In the genomic region with DNA sequence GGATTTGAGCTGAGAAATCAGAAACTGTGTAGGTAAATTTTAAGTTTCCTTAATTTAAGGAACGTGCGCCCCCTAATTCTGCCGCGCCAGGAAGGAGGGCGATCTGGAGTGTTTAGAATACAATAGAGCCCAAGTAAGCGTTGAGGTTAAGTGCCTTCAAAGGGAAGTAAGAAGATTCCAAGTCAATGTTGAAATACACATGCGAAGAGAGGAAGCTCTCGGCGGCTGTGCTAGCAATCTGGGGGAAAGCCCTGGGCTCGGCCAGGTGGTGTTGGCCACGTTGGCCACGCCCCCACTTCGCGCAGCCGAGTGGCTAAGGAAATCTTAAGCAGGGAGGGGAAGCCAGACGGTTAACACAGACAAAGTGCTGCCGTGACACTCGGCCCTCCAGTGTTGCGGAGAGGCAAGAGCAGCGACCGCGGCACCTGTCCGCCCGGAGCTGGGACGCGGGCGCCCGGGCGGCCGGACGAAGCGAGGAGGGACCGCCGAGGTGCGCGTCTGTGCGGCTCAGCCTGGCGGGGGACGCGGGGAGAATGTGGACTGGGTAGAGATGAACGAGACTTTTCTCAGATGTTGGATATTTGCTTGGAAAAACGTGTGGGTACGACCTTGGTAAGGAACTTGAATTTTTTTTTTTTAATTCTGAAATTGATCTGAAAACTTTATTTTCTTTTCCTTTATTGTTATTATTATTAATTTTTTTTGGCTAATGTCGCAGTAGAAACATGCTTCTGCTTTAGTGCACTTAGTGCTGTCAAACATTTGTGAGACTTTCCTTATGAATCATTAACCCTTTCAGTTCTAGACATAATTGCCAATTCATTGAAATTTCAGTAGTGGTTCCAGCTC, we compare ENCODE assay signal across 8 cellular contexts. TPM values are rescaled to one million over a fixed set of nuclear protein-coding genes. Genes with fewer than 3 reads are reported as not detected.
DNase-seq lines count a peak whose midpoint lies in the region; ATAC-seq and TF ChIP-seq lines count a peak whose summit lies in the region.

Gene PRDM1 (plus strand): TSS at position 353 of the 849 bp plus-strand sequence. CDS start 218 bp downstream, at position 571.

- no peaks in the 10 kb centered on the region for H3K36me3 Mint-ChIP-seq in osteocyte (ENCODE audit: unreplicated experiment)

- peaks cover 0 to 57% of the 10 kb centered on the region in 2 donors for H3K27me3 ChIP-seq in tibial artery

- peak within 1 kb of the TSS; percentile 52 for H3K27ac Mint-ChIP-seq in osteocyte (ENCODE audit: unreplicated experiment)

- DNase-seq in EL (peak; percentile 87), SIG-M5 (lab: John Stamatoyannopoulos, UW) (peak; percentile 85), activated gamma-delta T cell (lab: John Stamatoyannopoulos, UW) (peak; percentile 66), globus pallidus (ENCODE audit: low spot score) (peak; percentile 52), osteocyte (ENCODE audit: extremely low spot score, unreplicated experiment) (no peak), tibial artery (peak; percentile 72 to 80)

- H3K4me3 ChIP-seq in tibial artery = peak within 1 kb of the TSS; percentile 35 to 45

- H3K9me3 ChIP-seq in KOPT-K1 (ENCODE audit: insufficient read depth, low read length, poor library complexity, severe bottlenecking) (no peaks in the 10 kb centered on the region), tibial artery (no peaks in the 10 kb centered on the region)

- peaks cover 10% of the 10 kb centered on the region for H3K27me3 Mint-ChIP-seq in osteocyte (ENCODE audit: unreplicated experiment)

- TF ChIP-seq CTCF in osteocyte (IDR thresholded peaks at IDR 0.05) (peak; percentile 30), tibial artery (IDR thresholded peaks at IDR 0.05) (no peak)

- peaks cover 48% of the 10 kb centered on the region for H3K4me1 Mint-ChIP-seq in osteocyte (ENCODE audit: unreplicated experiment)

- H3K4me1 ChIP-seq in tibial artery = peaks cover 0 to 26% (median 10%) of the 10 kb centered on the region in 4 donors

- H3K4me3 Mint-ChIP-seq in osteocyte (ENCODE audit: unreplicated experiment) = peak within 1 kb of the TSS; percentile 82

- ATAC-seq in GM21786 (IDR thresholded peaks at IDR 0.05; ENCODE audit: unreplicated experiment) = peak; percentile 71

- H3K27ac ChIP-seq in KOPT-K1 (ENCODE audit: low read depth, low read length, poor library complexity, severe bottlenecking) (peak within 1 kb of the TSS; percentile 30), tibial artery (no peak within 1 kb of the TSS)

- H3K36me3 ChIP-seq in KOPT-K1 (ENCODE audit: insufficient read depth, low read length) = no peaks in the 10 kb centered on the region
- no peaks in the 10 kb centered on the region for H3K36me3 ChIP-seq in tibial artery

- intact Hi-C loops in tibial artery (cut with DNase I; ENCODE audit: low total_unique reads) = no loop called here

- H3K9me3 Mint-ChIP-seq in osteocyte (ENCODE audit: unreplicated experiment) = no peaks in the 10 kb centered on the region

RNA-seq across cellular contexts. Expression of gene PRDM1, which starts in this region (rescaled TPM):
- total RNA-seq in osteocyte = 0.29 TPM in 1 of 2 replicates, not detected in the other
